In the genomic region with DNA sequence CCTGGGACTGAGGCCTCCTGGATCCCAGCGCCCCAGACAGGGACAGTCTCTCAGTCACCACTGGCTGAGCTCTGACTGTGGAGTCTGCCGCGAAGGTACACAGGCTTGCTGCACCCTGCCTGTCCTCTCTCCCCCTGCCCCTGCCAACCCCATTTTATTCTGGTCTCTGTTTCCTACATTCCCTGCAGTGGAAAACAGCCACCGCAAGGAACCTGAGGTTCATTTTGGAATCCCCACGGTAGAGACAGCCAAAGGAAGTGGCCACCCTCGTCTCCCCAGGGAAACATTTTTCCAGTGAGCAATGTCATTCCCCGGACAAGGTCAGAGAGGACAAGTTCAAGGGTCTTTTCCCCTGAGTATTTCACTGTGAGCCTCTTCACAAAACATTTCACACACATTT, we compare ENCODE assay signal across 1 cellular context.
TF ChIP-seq lines count a peak whose summit lies in the region.

No MANE protein-coding gene starts in this region.

TF ChIP-seq in H1, 55 proteins besides CTCF, POLR2A, EP300 and RAD21:
- TF ChIP-seq CBX5 (IDR thresholded peaks at IDR 0.05; ENCODE audit: low read depth, low read length), result no peak
- no peak for TF ChIP-seq TCF12 (IDR thresholded peaks at IDR 0.05; ENCODE audit: low read depth, low read length)
- TF ChIP-seq SIN3A (conservative IDR thresholded peaks at IDR 0.05 in 1 of 2, IDR thresholded peaks at IDR 0.05 in 1 of 2; ENCODE audit: low read depth in 1 of 2, low read length in 2 of 2), result no peak
- no peak for TF ChIP-seq GTF2F1 (IDR thresholded peaks at IDR 0.05; ENCODE audit: borderline replicate concordance, low read depth, low read length)
- TF ChIP-seq RBBP5 (IDR thresholded peaks at IDR 0.05; ENCODE audit: borderline replicate concordance, low read depth, low read length), result no peak
- TF ChIP-seq MAFK (IDR thresholded peaks at IDR 0.05; ENCODE audit: low read depth, low read length), result no peak
- no peak for TF ChIP-seq PHF8 (conservative IDR thresholded peaks at IDR 0.05; ENCODE audit: low read depth, low read length)
- no peak for TF ChIP-seq HDAC6 (IDR thresholded peaks at IDR 0.05; ENCODE audit: low read depth, low read length)
- TF ChIP-seq, protein P1, sequence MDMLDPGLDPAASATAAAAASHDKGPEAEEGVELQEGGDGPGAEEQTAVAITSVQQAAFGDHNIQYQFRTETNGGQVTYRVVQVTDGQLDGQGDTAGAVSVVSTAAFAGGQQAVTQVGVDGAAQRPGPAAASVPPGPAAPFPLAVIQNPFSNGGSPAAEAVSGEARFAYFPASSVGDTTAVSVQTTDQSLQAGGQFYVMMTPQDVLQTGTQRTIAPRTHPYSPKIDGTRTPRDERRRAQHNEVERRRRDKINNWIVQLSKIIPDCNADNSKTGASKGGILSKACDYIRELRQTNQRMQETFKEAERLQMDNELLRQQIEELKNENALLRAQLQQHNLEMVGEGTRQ (IDR thresholded peaks at IDR 0.05; ENCODE audit: low read length), result no peak
- no peak for TF ChIP-seq YY1 (IDR thresholded peaks at IDR 0.05; ENCODE audit: low read depth, low read length)
- TF ChIP-seq, protein P2, sequence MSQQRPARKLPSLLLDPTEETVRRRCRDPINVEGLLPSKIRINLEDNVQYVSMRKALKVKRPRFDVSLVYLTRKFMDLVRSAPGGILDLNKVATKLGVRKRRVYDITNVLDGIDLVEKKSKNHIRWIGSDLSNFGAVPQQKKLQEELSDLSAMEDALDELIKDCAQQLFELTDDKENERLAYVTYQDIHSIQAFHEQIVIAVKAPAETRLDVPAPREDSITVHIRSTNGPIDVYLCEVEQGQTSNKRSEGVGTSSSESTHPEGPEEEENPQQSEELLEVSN (IDR thresholded peaks at IDR 0.05), result no peak
